9 cellular contexts compared by ENCODE assay signal in the genomic region with DNA sequence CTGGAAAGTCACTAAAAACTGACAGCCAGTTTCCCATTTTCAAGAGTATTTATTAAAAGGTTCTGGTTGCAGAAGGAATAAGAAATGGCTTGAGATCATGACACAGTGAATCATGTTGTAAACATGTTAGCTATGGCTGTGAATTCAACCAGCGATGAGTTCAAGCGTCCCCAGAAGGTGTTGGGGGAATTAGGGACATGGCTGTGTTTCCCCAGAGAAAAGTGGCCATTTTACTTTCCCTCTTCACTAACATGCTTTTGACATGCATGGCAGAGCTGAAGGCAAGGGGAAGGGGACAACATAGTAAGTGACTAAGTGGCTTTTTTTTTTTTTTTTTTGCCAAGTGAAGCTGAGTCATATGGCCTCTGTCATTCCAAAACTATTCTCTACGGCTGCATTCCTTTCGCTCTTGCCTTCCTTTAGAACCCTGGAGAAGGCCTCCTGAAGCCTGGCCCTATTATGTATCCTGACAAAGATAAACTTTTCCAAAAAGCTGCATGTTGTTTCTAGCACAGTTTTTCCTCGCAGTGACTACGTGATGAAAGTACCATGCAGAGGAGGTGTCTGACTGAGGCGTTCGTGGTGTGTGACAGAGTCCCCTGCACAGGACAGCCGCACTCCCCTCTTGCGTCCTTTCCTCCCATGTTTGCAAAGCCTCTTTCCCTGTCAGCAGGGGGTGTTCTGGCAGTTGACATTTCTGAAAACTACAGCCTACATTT. TPM values are rescaled to one million over a fixed set of nuclear protein-coding genes. Genes with fewer than 3 reads are reported as not detected.
DNase-seq lines count a peak whose midpoint lies in the region; ATAC-seq and TF ChIP-seq lines count a peak whose summit lies in the region.
"Had no signal": no experiment of that assay in that cellular context is flagged by ENCODE, and none has a peak within 500 bp of the region (broad histone marks: within the 10 kb centered on the region; RNA-seq: fewer than 3 reads in every experiment).

No MANE protein-coding gene starts in this region.

- peak; percentile 31 for ATAC-seq in GM19023 (IDR thresholded peaks at IDR 0.05; ENCODE audit: unreplicated experiment)
- no peak for ATAC-seq in activated naive CD8-positive, alpha-beta T cell treated with anti-CD3 and anti-CD28 coated beads, Interleukin-2, amount 50 U/mL, for 24 hours

- H3K4me1 Mint-ChIP-seq in activated naive CD4-positive, alpha-beta T cell treated with anti-CD3 and anti-CD28 coated beads, Interleukin-2, amount 10 ng/mL, durations not matched to agents 7 days and 5 days, result no peaks in the 10 kb centered on the region
- H3K4me1 Mint-ChIP-seq in activated naive CD8-positive, alpha-beta T cell treated with anti-CD3 and anti-CD28 coated beads, Interleukin-2, amount 50 U/mL, for 24 hours, result peaks cover 2% of the 10 kb centered on the region
- H3K4me1 Mint-ChIP-seq: naive B cell had no signal

- no peaks in the 10 kb centered on the region for H3K27me3 ChIP-seq in NT2/D1 (ENCODE audit: insufficient read depth, insufficient read length)

- H3K9ac ChIP-seq in NT2/D1 (ENCODE audit: insufficient read length, low read depth), result no peak overlapping the region

- TF ChIP-seq CTCF in fibroblast of the aortic adventitia (IDR thresholded peaks at IDR 0.05; ENCODE audit: insufficient read depth, low read length), result peak; percentile 26
- TF ChIP-seq CTCF in retinal pigment epithelial cell (conservative IDR thresholded peaks at IDR 0.05; ENCODE audit: low read depth, low read length), result peak; percentile 18

- CTCF ChIA-PET in activated naive CD4-positive, alpha-beta T cell treated with anti-CD3 and anti-CD28 coated beads, Interleukin-2, amount 10 ng/mL, durations not matched to agents 7 days and 5 days (lab: Charles Lee), result no interaction called here

- H3K36me3 Mint-ChIP-seq in activated naive CD4-positive, alpha-beta T cell treated with anti-CD3 and anti-CD28 coated beads, Interleukin-2, amount 10 ng/mL, durations not matched to agents 7 days and 5 days, result no peaks in the 10 kb centered on the region
- no peaks in the 10 kb centered on the region for H3K36me3 Mint-ChIP-seq in activated naive CD8-positive, alpha-beta T cell treated with anti-CD3 and anti-CD28 coated beads, Interleukin-2, amount 50 U/mL, for 24 hours (ENCODE audit: low read depth)
- H3K36me3 Mint-ChIP-seq: naive B cell had no signal

- no peak overlapping the region for H3K4me3 ChIP-seq in NT2/D1 (ENCODE audit: insufficient read length, low read depth)
- H3K4me3 ChIP-seq in fibroblast of the aortic adventitia (ENCODE audit: low read depth, low read length), result peak overlapping the region; percentile 44
- H3K4me3 ChIP-seq in retinal pigment epithelial cell (ENCODE audit: low read length), result peak overlapping the region; percentile 12

- H3K4me1 ChIP-seq in NT2/D1 (ENCODE audit: insufficient read depth, insufficient read length), result peaks cover 7% of the 10 kb centered on the region

- no peak overlapping the region for H3K27ac Mint-ChIP-seq in activated naive CD4-positive, alpha-beta T cell treated with anti-CD3 and anti-CD28 coated beads, Interleukin-2, amount 10 ng/mL, durations not matched to agents 7 days and 5 days
- H3K27ac Mint-ChIP-seq in activated naive CD8-positive, alpha-beta T cell treated with anti-CD3 and anti-CD28 coated beads, Interleukin-2, amount 50 U/mL, for 24 hours, result no peak overlapping the region

- peaks cover 7% of the 10 kb centered on the region for H3K27me3 Mint-ChIP-seq in activated naive CD4-positive, alpha-beta T cell treated with anti-CD3 and anti-CD28 coated beads, Interleukin-2, amount 10 ng/mL, durations not matched to agents 7 days and 5 days
- peaks cover 10% of the 10 kb centered on the region for H3K27me3 Mint-ChIP-seq in activated naive CD8-positive, alpha-beta T cell treated with anti-CD3 and anti-CD28 coated beads, Interleukin-2, amount 50 U/mL, for 24 hours

- no peaks in the 10 kb centered on the region for H3K36me3 ChIP-seq in NT2/D1 (ENCODE audit: insufficient read depth, insufficient read length, low read length)

- no peaks in the 10 kb centered on the region for H3K9me3 Mint-ChIP-seq in activated naive CD4-positive, alpha-beta T cell treated with anti-CD3 and anti-CD28 coated beads, Interleukin-2, amount 10 ng/mL, durations not matched to agents 7 days and 5 days
- H3K9me3 Mint-ChIP-seq in activated naive CD8-positive, alpha-beta T cell treated with anti-CD3 and anti-CD28 coated beads, Interleukin-2, amount 50 U/mL, for 24 hours, result no peaks in the 10 kb centered on the region

- H3K4me3 Mint-ChIP-seq in activated naive CD4-positive, alpha-beta T cell treated with anti-CD3 and anti-CD28 coated beads, Interleukin-2, amount 10 ng/mL, durations not matched to agents 7 days and 5 days, result no peak overlapping the region
- H3K4me3 Mint-ChIP-seq in activated naive CD8-positive, alpha-beta T cell treated with anti-CD3 and anti-CD28 coated beads, Interleukin-2, amount 50 U/mL, for 24 hours, result no peak overlapping the region
- H3K4me3 Mint-ChIP-seq: naive B cell had no signal

- DNase-seq in NT2/D1 (ENCODE audit: low read depth, low spot score), result peak; percentile 69
- DNase-seq in fibroblast of the aortic adventitia (ENCODE audit: low read depth), result peak; percentile 93
- DNase-seq in retinal pigment epithelial cell (ENCODE audit: low read depth), result no peak
- no peak for DNase-seq in activated naive CD4-positive, alpha-beta T cell treated with anti-CD3 and anti-CD28 coated beads, Interleukin-2, amount 10 ng/mL, durations not matched to agents 7 days and 5 days
- DNase-seq in midbrain (lab: John Stamatoyannopoulos, UW), result no peak
- DNase-seq in activated naive CD8-positive, alpha-beta T cell treated with anti-CD3 and anti-CD28 coated beads, Interleukin-2, amount 50 U/mL, for 24 hours, result no peak
- DNase-seq in OCI-M2 (lab: John Stamatoyannopoulos, UW; ENCODE audit: unreplicated experiment), result no peak
- DNase-seq: naive B cell had no signal

- no peaks in the 10 kb centered on the region for H3K9me3 ChIP-seq in NT2/D1 (ENCODE audit: insufficient read depth, low read length)

RNA-seq across cellular contexts. Expression of gene EGFR, which starts 46.9 kb away (rescaled TPM):
- 48.3 and 147 TPM in 2 replicates for total RNA-seq in fibroblast of the aortic adventitia (ENCODE audit: low replicate concordance)

Comparison
In these comparisons a context has a peak if more than half of its experiments do, and no peak if none do; other contexts are left out.
1. DNase-seq: peak in NT2/D1 (single experiment) and fibroblast of the aortic adventitia (single experiment); none in retinal pigment epithelial cell (single experiment), activated naive CD4-positive, alpha-beta T cell treated with anti-CD3 and anti-CD28 coated beads, Interleukin-2, amount 10 ng/mL, durations not matched to agents 7 days and 5 days (single experiment), midbrain (single experiment), activated naive CD8-positive, alpha-beta T cell treated with anti-CD3 and anti-CD28 coated beads, Interleukin-2, amount 50 U/mL, for 24 hours (single experiment) and OCI-M2 (single experiment).